In genomic region chr18:13382990-13383821, GRCh38 we compare ENCODE assay signal across 3 cellular contexts.
TF ChIP-seq lines count a peak whose summit lies in the region.

No MANE protein-coding gene starts in this region.

TF ChIP-seq in liver, 16 proteins besides CTCF, POLR2A, EP300 and RAD21 (continued from another document):
- no peak for TF ChIP-seq MAX (IDR thresholded peaks at IDR 0.05)
- no peak for TF ChIP-seq GABPA (IDR thresholded peaks at IDR 0.05 in 1 of 2, conservative IDR thresholded peaks at IDR 0.05 in 1 of 2)
- no peak for TF ChIP-seq NR2F2 (IDR thresholded peaks at IDR 0.05)
- TF ChIP-seq SP1 (IDR thresholded peaks at IDR 0.05) = no peak
- no peak for TF ChIP-seq EGR1 (IDR thresholded peaks at IDR 0.05; ENCODE audit: low read depth in 2 of 2)
- TF ChIP-seq ZBTB33 (IDR thresholded peaks at IDR 0.05) = no peak
- TF ChIP-seq JUND (IDR thresholded peaks at IDR 0.05) = no peak
- no peak for TF ChIP-seq REST (IDR thresholded peaks at IDR 0.05)

TF ChIP-seq in HepG2, 621 proteins besides CTCF, POLR2A, EP300 and RAD21 (continued from another document):
- TF ChIP-seq TEAD3 (CRISPR knock-in tag; optimal IDR thresholded peaks at IDR 0.05; ENCODE audit: borderline replicate concordance) = no peak
- no peak for TF ChIP-seq NFIC (IDR thresholded peaks at IDR 0.05; ENCODE audit: low read length)
- no peak for TF ChIP-seq ZNF713 (CRISPR knock-in tag; IDR thresholded peaks at IDR 0.05)

TF ChIP-seq in SK-N-SH treated with all-trans-retinoic acid at 6 μM for 48 hours, 23 proteins besides CTCF, POLR2A, EP300 and RAD21 (continued from another document):
- no peak for TF ChIP-seq PATZ1 (CRISPR knock-in tag; IDR thresholded peaks at IDR 0.05; ENCODE audit: borderline replicate concordance)
- TF ChIP-seq PPARA (CRISPR knock-in tag; IDR thresholded peaks at IDR 0.05; ENCODE audit: borderline replicate concordance) = no peak
- no peak for TF ChIP-seq TOX (CRISPR knock-in tag; IDR thresholded peaks at IDR 0.05; ENCODE audit: borderline replicate concordance)
- no peak for TF ChIP-seq SNAI2 (CRISPR knock-in tag; IDR thresholded peaks at IDR 0.05)
TF ChIP-seq in SK-N-SH treated with all-trans-retinoic acid at 6 μM for 48 hours: peak in this region for 0.
